In genomic region chr15:33912326-33912725, GRCh38 we compare ENCODE assay signal across 23 cellular contexts. TPM values are rescaled to one million over a fixed set of nuclear protein-coding genes. Genes with fewer than 3 reads are reported as not detected.
"Had no signal": no experiment of that assay in that cellular context is flagged by ENCODE, and none has a peak within 500 bp of the region (broad histone marks: within the 10 kb centered on the region; RNA-seq: fewer than 3 reads in every experiment).

No MANE protein-coding gene starts in this region.

- H3K36me3 Mint-ChIP-seq: naive B cell had no signal

- H3K27ac Mint-ChIP-seq: nephron; progenitor cell of endocrine pancreas; stimulated activated naive B cell treated with anti-CD40 and anti-IgM and Interleukin-4, amounts not matched to agents 10 μg/mL and 1 μg/mL and 100 μg/mL, for 72 hours had no signal

- H3K27me3 ChIP-seq: gastroesophageal sphincter, pancreas, transverse colon had no signal

- H3K4me1 Mint-ChIP-seq: nephron had no signal

- H3K4me3 Mint-ChIP-seq: naive B cell; nephron; stimulated activated naive B cell treated with anti-CD40 and anti-IgM and Interleukin-4, amounts not matched to agents 10 μg/mL and 1 μg/mL and 100 μg/mL, for 72 hours; stimulated activated naive CD8-positive, alpha-beta T cell treated with anti-CD3 and anti-CD28 coated beads, Interleukin-15, amount 100 ng/mL, for 72 hours had no signal

- H3K27ac ChIP-seq: gastroesophageal sphincter, left ventricle myocardium inferior, pancreas, thoracic aorta, transverse colon had no signal

- H3K36me3 ChIP-seq: gastroesophageal sphincter, left ventricle myocardium inferior, pancreas, thoracic aorta, transverse colon had no signal

- H3K4me3 ChIP-seq: gastroesophageal sphincter, left ventricle myocardium inferior, lung, pancreas, thoracic aorta, transverse colon had no signal

- ATAC-seq: esophagus mucosa; gastroesophageal sphincter; pancreas; right cardiac atrium; stimulated activated naive B cell treated with anti-CD40 and anti-IgM and Interleukin-4, amounts not matched to agents 10 μg/mL and 1 μg/mL and 100 μg/mL, for 72 hours; stimulated activated naive CD8-positive, alpha-beta T cell treated with anti-CD3 and anti-CD28 coated beads, Interleukin-15, amount 100 ng/mL, for 72 hours had no signal

- DNase-seq: effector memory CD4-positive, alpha-beta T cell; glutamatergic neuron; islet precursor cell; left ventricle myocardium inferior; mesenchymal stem cell; midbrain; naive B cell; occipital lobe; pancreas; right cardiac atrium; stimulated activated CD4-positive, alpha-beta T cell treated with anti-CD3 and anti-CD28 coated beads, Interleukin-4, amount 100 ng/mL, for 24 hours; stimulated activated naive B cell treated with anti-CD40 and anti-IgM and Interleukin-4, amounts not matched to agents 10 μg/mL and 1 μg/mL and 100 μg/mL, for 72 hours; stimulated activated naive CD8-positive, alpha-beta T cell treated with anti-CD3 and anti-CD28 coated beads, Interleukin-15, amount 100 ng/mL, for 72 hours; transverse colon had no signal

- H3K9me3 ChIP-seq: gastroesophageal sphincter, left ventricle myocardium inferior, pancreas, thoracic aorta, transverse colon had no signal

- H3K4me1 ChIP-seq: gastroesophageal sphincter, pancreas had no signal

- H3K9me3 Mint-ChIP-seq: nephron; stimulated activated naive B cell treated with anti-CD40 and anti-IgM and Interleukin-4, amounts not matched to agents 10 μg/mL and 1 μg/mL and 100 μg/mL, for 72 hours; stimulated activated naive CD8-positive, alpha-beta T cell treated with anti-CD3 and anti-CD28 coated beads, Interleukin-15, amount 100 ng/mL, for 72 hours had no signal

- H3K27me3 Mint-ChIP-seq: naive B cell; progenitor cell of endocrine pancreas; stimulated activated naive B cell treated with anti-CD40 and anti-IgM and Interleukin-4, amounts not matched to agents 10 μg/mL and 1 μg/mL and 100 μg/mL, for 72 hours; stimulated activated naive CD8-positive, alpha-beta T cell treated with anti-CD3 and anti-CD28 coated beads, Interleukin-15, amount 100 ng/mL, for 72 hours had no signal

RNA-seq across cellular contexts. Expression of gene CHRM5, which starts 56.0 kb away (rescaled TPM):
- total RNA-seq: esophagus mucosa, fibroblast of lung, gastroesophageal sphincter, left ventricle myocardium inferior, pancreas, progenitor cell of endocrine pancreas, right cardiac atrium, subcutaneous adipose tissue, thoracic aorta, transverse colon, ureter had no signal
